8 cellular contexts compared by ENCODE assay signal in the genomic region with DNA sequence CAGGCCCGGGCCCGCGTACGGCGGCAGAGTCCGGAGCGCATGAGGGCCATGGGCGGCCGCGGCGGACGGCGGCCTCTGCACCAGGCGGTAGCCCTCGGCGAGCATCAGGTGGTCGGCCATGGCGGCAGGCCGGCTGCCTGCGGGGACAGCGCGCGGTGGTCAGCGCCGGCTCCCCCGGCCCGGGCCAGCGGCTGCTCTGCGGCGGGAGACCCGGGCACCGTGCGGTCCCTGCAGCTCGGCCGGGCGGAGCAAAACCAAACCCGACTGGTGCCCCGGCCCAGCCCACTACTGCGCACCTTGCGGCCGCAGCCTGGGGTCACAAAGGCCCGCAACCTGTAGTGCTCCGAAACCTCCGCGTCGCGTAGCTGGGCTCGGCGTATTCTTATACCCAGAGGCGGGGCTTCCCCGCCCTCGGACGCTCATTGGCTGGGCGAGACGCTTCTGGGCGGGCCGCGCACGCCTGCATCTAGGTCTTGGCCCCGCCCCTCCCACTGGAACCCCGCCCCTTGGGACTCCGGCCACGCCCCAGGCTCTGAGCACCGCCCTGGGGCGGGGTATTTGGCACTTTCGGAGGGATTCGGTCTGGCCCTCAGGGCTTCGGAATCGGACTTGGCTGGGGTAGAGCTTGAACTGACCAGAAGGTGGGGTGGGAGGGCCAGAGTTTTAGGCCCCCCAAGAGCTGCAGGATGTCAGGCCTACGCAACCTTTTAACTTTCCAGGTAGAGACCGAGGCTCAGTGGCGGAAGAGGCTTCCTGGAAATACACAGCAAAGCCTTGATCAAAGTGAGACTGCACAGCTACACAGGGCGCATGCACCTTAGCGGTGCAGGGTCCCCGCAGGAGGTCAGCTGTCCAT. TPM values are rescaled to one million over a fixed set of nuclear protein-coding genes. Genes with fewer than 3 reads are reported as not detected.
DNase-seq lines count a peak whose midpoint lies in the region; ATAC-seq and TF ChIP-seq lines count a peak whose summit lies in the region.

Gene CITED4, minus strand, starts transcription at position 356 of the 856 bp plus-strand sequence. Its CDS starts 236 bp downstream, at position 120.

- peaks cover 3% of the 10 kb centered on the region; the same call in 1 of the 2 replicates for H3K27me3 Mint-ChIP-seq in HFFc6 (ENCODE audit: insufficient read depth)

- no peak for TF ChIP-seq EP300 in upper lobe of left lung (IDR thresholded peaks at IDR 0.05)

- H3K4me3 ChIP-seq in GM06990 (replicated peaks; ENCODE audit: low read depth, low read length) = peak within 1 kb of the TSS; percentile 64
- H3K4me3 ChIP-seq in heart left ventricle = peak within 1 kb of the TSS; percentile 42 to 98 (median 76)
- peak within 1 kb of the TSS; percentile 49 to 87 (median 86) for H3K4me3 ChIP-seq in upper lobe of left lung

- no peak within 1 kb of the TSS; the same call in 1 of the 2 replicates for H3K27ac Mint-ChIP-seq in HFFc6

- peaks cover 0 to 43% (median 17%) of the 10 kb centered on the region in 12 donors for H3K4me1 ChIP-seq in heart left ventricle
- H3K4me1 ChIP-seq in upper lobe of left lung = peaks cover 14 to 44% (median 20%) of the 10 kb centered on the region in 4 donors

- ATAC-seq in heart left ventricle (peak; percentile 94 to 97 (median 95)), upper lobe of left lung (ENCODE audit: low FRiP score in 2 of 2) (peak; percentile 98 to 99)

- H3K27me3 ChIP-seq in GM06990 (replicated peaks; ENCODE audit: control insufficient read depth, insufficient read depth, low read length) (no peaks in the 10 kb centered on the region; the same call in 1 of the 2 replicates), heart left ventricle (no peaks in the 10 kb centered on the region), upper lobe of left lung (no peaks in the 10 kb centered on the region)

- TF ChIP-seq CTCF in GM06990 (IDR thresholded peaks at IDR 0.05; ENCODE audit: insufficient read depth, low read length, poor library complexity, severe bottlenecking) (peak; percentile 14), HFFc6 (IDR thresholded peaks at IDR 0.05) (no peak), heart left ventricle (IDR thresholded peaks at IDR 0.05) (peak; percentile 14 to 57 (median 30)), upper lobe of left lung (IDR thresholded peaks at IDR 0.05) (peak in 4 of 6 experiments; percentile 18 to 33 (median 24))

- H3K9me3 Mint-ChIP-seq in HFFc6 = no peaks in the 10 kb centered on the region

- peaks cover 20% of the 10 kb centered on the region for H3K4me1 Mint-ChIP-seq in HFFc6 (ENCODE audit: low read depth)

- intact Hi-C loops in heart left ventricle (cut with DNase I) (loop anchor here in 1 of 10 donors (5.0 kb wide), 1 partner anchor 85 kb away; no protein-coding TSS in a partner anchor), posterior cingulate gyrus (cut with DNase I) (no loop called here)

- WGBS in adipose tissue, 3 donors = 1 to 3% (median 3%) methylated on average over 68 to 75 of the region's 75 CpGs
- WGBS in heart left ventricle, 4 donors = 3 to 6% (median 5%) methylated on average over 34 to 75 of the region's 75 CpGs
- 4 to 34% methylated on average over 5 to 27 of the region's 75 CpGs for WGBS in upper lobe of left lung, 2 donors

- peak within 1 kb of the TSS; percentile 80 for H3K4me3 Mint-ChIP-seq in HFFc6

- TF ChIP-seq POLR2A in heart left ventricle (IDR thresholded peaks at IDR 0.05) (peak; percentile 78 to 98), upper lobe of left lung (IDR thresholded peaks at IDR 0.05) (peak in 3 of 4 donors; percentile 97 to 98 (median 97))

- no peaks in the 10 kb centered on the region for H3K36me3 Mint-ChIP-seq in HFFc6 (ENCODE audit: low read depth)

- H3K36me3 ChIP-seq in GM06990 (ENCODE audit: control insufficient read depth, insufficient read depth, low read length) = no peaks in the 10 kb centered on the region
- no peaks in the 10 kb centered on the region for H3K36me3 ChIP-seq in heart left ventricle
- H3K36me3 ChIP-seq in upper lobe of left lung = no peaks in the 10 kb centered on the region

- H3K27ac ChIP-seq in adipose tissue (ENCODE audit: low read depth, low read length) = no peak within 1 kb of the TSS
- H3K27ac ChIP-seq in heart left ventricle = peak within 1 kb of the TSS; percentile 57 to 97 (median 88)
- peak within 1 kb of the TSS; percentile 80 to 92 (median 86) for H3K27ac ChIP-seq in upper lobe of left lung

- H3K9me3 ChIP-seq in heart left ventricle (no peaks in the 10 kb centered on the region), upper lobe of left lung (no peaks in the 10 kb centered on the region)

- DNase-seq in GM06990 (ENCODE audit: extremely low read depth, insufficient read length) = peak; percentile 90
- DNase-seq in HFFc6 = peak; percentile 66
- peak; percentile 73 for DNase-seq in NCI-H1048 (lab: John Stamatoyannopoulos, UW)
- peak; percentile 87 for DNase-seq in SW480 (ENCODE audit: low spot score)
- DNase-seq in heart left ventricle = peak; percentile 95 to 98 (median 96)
- peak; percentile 81 to 99 (median 94) for DNase-seq in posterior cingulate gyrus
- DNase-seq in upper lobe of left lung = peak; percentile 97 to 99

RNA-seq across cellular contexts. Expression of gene CITED4, which starts in this region (rescaled TPM):
- total RNA-seq in HFFc6 (2021; fragmentation: NEBNext Ultra II Directional; extraction: Animal tissue kit (Norgen Biotek cat#: 25700)) = 1 to 10 TPM; 1.7 to 5.3 (median 3.8) TPM
- 10 to 100 TPM in 2 of 3 donors, 1 to 10 TPM in 1; 6.0 to 20.4 (median 10.2) TPM for polyA plus RNA-seq in adipose tissue
- total RNA-seq in heart left ventricle = 10 to 100 TPM; 23.7 to 49.5 (median 34.3) TPM
- 10 to 100 TPM in 1 of 2 donors, 1 to 10 TPM in 1; 3.2 to 19.1 TPM for polyA plus RNA-seq in heart left ventricle
- 10 to 100 TPM in 5 of 6 donors, 1 to 10 TPM in 1; 8.4 to 36.5 (median 19.8) TPM for total RNA-seq in upper lobe of left lung
